Comparison of ENCODE assay signal across 9 cellular contexts in genomic region chr12:89468648-89469326, GRCh38. TPM values are rescaled to one million over a fixed set of nuclear protein-coding genes. Genes with fewer than 3 reads are reported as not detected.
A peak's percentile ranks its signal among the peaks of the same experiment; 100 is the strongest.
DNase-seq lines count a peak whose midpoint lies in the region; ATAC-seq and TF ChIP-seq lines count a peak whose summit lies in the region.
"Had no signal": no experiment of that assay in that cellular context is flagged by ENCODE, and none has a peak within 500 bp of the region (broad histone marks: within the 10 kb centered on the region; RNA-seq: fewer than 3 reads in every experiment).

No MANE protein-coding gene starts in this region.

- H3K27ac ChIP-seq in upper lobe of right lung: peak overlapping the region; percentile 26

- H3K9me3 Mint-ChIP-seq in activated naive CD4-positive, alpha-beta T cell treated with anti-CD3 and anti-CD28 coated beads, Interleukin-2, amount 50 U/mL, for 24 hours: no peaks in the 10 kb centered on the region
- no peaks in the 10 kb centered on the region for H3K9me3 Mint-ChIP-seq in T-helper 2 cell treated with Interferon-gamma antibody and Interleukin-4, amounts not matched to agents 5 μg/mL and 100 μg/mL, for 36 hours

- intact Hi-C loops in upper lobe of right lung (cut with DNase I) (no loop called here), left colon (cut with DNase I, micrococcal nuclease) (loop anchor here in 1 of 2 donors (10.0 kb wide), 1 partner anchor 414 kb away; no protein-coding TSS in a partner anchor), left cardiac atrium (cut with DNase I) (no loop called here)

- H3K9me3 ChIP-seq in upper lobe of right lung: no peaks in the 10 kb centered on the region

- no peak overlapping the region for H3K4me3 ChIP-seq in upper lobe of right lung

- H3K4me3 Mint-ChIP-seq in activated naive CD4-positive, alpha-beta T cell treated with anti-CD3 and anti-CD28 coated beads, Interleukin-2, amount 50 U/mL, for 24 hours: peak overlapping the region; percentile 68
- peak overlapping the region; percentile 76 for H3K4me3 Mint-ChIP-seq in T-helper 2 cell treated with Interferon-gamma antibody and Interleukin-4, amounts not matched to agents 5 μg/mL and 100 μg/mL, for 36 hours

- no peaks in the 10 kb centered on the region for H3K4me1 ChIP-seq in upper lobe of right lung

- peak; percentile 82 for ATAC-seq in HG02981 (IDR thresholded peaks at IDR 0.05; ENCODE audit: unreplicated experiment)
- ATAC-seq in upper lobe of right lung: no peak
- ATAC-seq in left colon: no peak
- ATAC-seq in left cardiac atrium: no peak

- no peaks in the 10 kb centered on the region for H3K27me3 Mint-ChIP-seq in activated naive CD4-positive, alpha-beta T cell treated with anti-CD3 and anti-CD28 coated beads, Interleukin-2, amount 50 U/mL, for 24 hours
- no peaks in the 10 kb centered on the region for H3K27me3 Mint-ChIP-seq in T-helper 2 cell treated with Interferon-gamma antibody and Interleukin-4, amounts not matched to agents 5 μg/mL and 100 μg/mL, for 36 hours (ENCODE audit: low read depth)

- H3K27me3 ChIP-seq in upper lobe of right lung: no peaks in the 10 kb centered on the region

- DNase-seq in activated naive CD4-positive, alpha-beta T cell (lab: John Stamatoyannopoulos, UW): no peak
- no peak for DNase-seq in T-helper 2 cell treated with Interferon-gamma antibody and Interleukin-4, amounts not matched to agents 5 μg/mL and 100 μg/mL, for 36 hours (ENCODE audit: low spot score)
- DNase-seq in upper lobe of right lung (no peak), left colon (no peak), left cardiac atrium (no peak), anterior cingulate cortex (lab: John Stamatoyannopoulos, UW) (no peak)
- DNase-seq: NCI-H2081 had no signal

- H3K36me3 Mint-ChIP-seq in activated naive CD4-positive, alpha-beta T cell treated with anti-CD3 and anti-CD28 coated beads, Interleukin-2, amount 50 U/mL, for 24 hours: peaks cover 4% of the 10 kb centered on the region
- peaks cover 25% of the 10 kb centered on the region for H3K36me3 Mint-ChIP-seq in T-helper 2 cell treated with Interferon-gamma antibody and Interleukin-4, amounts not matched to agents 5 μg/mL and 100 μg/mL, for 36 hours (ENCODE audit: low read depth)

- peak overlapping the region; percentile 46 for H3K27ac Mint-ChIP-seq in activated naive CD4-positive, alpha-beta T cell treated with anti-CD3 and anti-CD28 coated beads, Interleukin-2, amount 50 U/mL, for 24 hours
- H3K27ac Mint-ChIP-seq in T-helper 2 cell treated with Interferon-gamma antibody and Interleukin-4, amounts not matched to agents 5 μg/mL and 100 μg/mL, for 36 hours: peak overlapping the region; percentile 88

- H3K36me3 ChIP-seq in upper lobe of right lung: no peaks in the 10 kb centered on the region

- peaks cover 65% of the 10 kb centered on the region for H3K4me1 Mint-ChIP-seq in activated naive CD4-positive, alpha-beta T cell treated with anti-CD3 and anti-CD28 coated beads, Interleukin-2, amount 50 U/mL, for 24 hours
- peaks cover 60% of the 10 kb centered on the region for H3K4me1 Mint-ChIP-seq in T-helper 2 cell treated with Interferon-gamma antibody and Interleukin-4, amounts not matched to agents 5 μg/mL and 100 μg/mL, for 36 hours (ENCODE audit: low read depth)

- no peak for TF ChIP-seq CTCF in upper lobe of right lung (IDR thresholded peaks at IDR 0.05)

RNA-seq across cellular contexts. Expression of gene GALNT4, which starts 55.8 kb away (rescaled TPM):
- total RNA-seq in upper lobe of right lung (7.8 TPM), left colon (10 to 100 TPM; 47.4 to 57.1 TPM), left cardiac atrium (1 to 10 TPM; 4.2 to 4.3 TPM)

RNA-seq across cellular contexts. Expression of gene POC1B, which starts 57.1 kb away (rescaled TPM):
- total RNA-seq in upper lobe of right lung (15.8 TPM), left colon (10 to 100 TPM; 26.6 to 27.0 TPM), left cardiac atrium (10 to 100 TPM in 1 of 2 donors, 1 to 10 TPM in 1; 8.0 to 10.8 TPM)
